Comparison of ENCODE assay signal across 1 cellular context in the genomic region with DNA sequence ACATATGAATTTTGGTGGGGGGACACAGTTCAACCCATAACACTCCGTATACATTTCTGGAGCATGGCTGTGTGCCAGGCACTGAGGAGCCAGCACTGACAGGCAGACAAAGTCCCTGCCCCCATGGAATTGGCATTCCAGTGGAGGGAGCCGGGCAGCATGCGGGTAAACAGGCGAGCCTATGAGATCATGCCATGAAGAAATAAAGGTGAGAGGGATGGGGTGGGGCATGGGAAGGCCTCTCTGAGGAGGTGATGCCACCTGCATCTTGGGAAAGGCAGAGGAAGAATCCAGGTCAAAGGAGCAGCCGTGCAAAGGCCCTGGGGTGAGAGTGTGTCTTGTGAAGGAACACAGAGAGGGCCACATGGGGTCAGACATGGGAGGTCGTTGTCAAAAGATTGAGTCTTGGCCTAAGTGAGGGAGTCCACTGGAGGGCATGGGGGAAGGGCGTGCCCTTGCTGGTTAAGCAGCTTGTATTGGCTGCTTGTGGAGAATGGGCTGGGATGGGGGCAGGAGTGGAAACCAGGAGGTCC.
A peak's percentile ranks its signal among the peaks of the same experiment; 100 is the strongest.
TF ChIP-seq lines count a peak whose summit lies in the region.

No MANE protein-coding gene starts in this region.

TF ChIP-seq in H1, 55 proteins besides CTCF, POLR2A, EP300 and RAD21:
- 0 out of 2 replicates have a peak, but pooled peaks have one; percentile 35 for TF ChIP-seq KDM1A (IDR thresholded peaks at IDR 0.05; ENCODE audit: borderline replicate concordance, low read length)
- TF ChIP-seq TAF7 (optimal IDR thresholded peaks at IDR 0.05; ENCODE audit: borderline replicate concordance, low read depth, low read length): no peak
TF ChIP-seq in H1: peak in this region for 1.
